Comparison of ENCODE assay signal across 8 cellular contexts in genomic region chr1:175152006-175152652, GRCh38. TPM values are rescaled to one million over a fixed set of nuclear protein-coding genes. Genes with fewer than 3 reads are reported as not detected.
DNase-seq lines count a peak whose midpoint lies in the region; ATAC-seq and TF ChIP-seq lines count a peak whose summit lies in the region.

No MANE protein-coding gene starts in this region.

- H3K9me3 ChIP-seq in OCI-LY1 (ENCODE audit: low read length) (no peaks in the 10 kb centered on the region), neuronal stem cell (replicated peaks in 1 of 2; ENCODE audit: control insufficient read depth in 2 of 2, insufficient read depth in 1 of 2, low read depth in 1 of 2, low read length in 2 of 2) (no peaks in the 10 kb centered on the region), testis (no peaks in the 10 kb centered on the region)

- no peak overlapping the region for H2BK120ac ChIP-seq in neuronal stem cell (ENCODE audit: low read depth, low read length)

- H2AK5ac ChIP-seq in neuronal stem cell (ENCODE audit: low read depth, low read length) = no peak overlapping the region

- H3K4me2 ChIP-seq in OCI-LY1 (ENCODE audit: low read length) (no peak overlapping the region), neuronal stem cell (ENCODE audit: insufficient read depth, low read length, poor library complexity, severe bottlenecking) (no peak overlapping the region)

- H3K36me3 ChIP-seq in OCI-LY1 (ENCODE audit: insufficient read depth, low read length) (no peaks in the 10 kb centered on the region), neuronal stem cell (replicated peaks in 1 of 2; ENCODE audit: control insufficient read depth in 2 of 2, insufficient read depth in 2 of 2, low read length in 2 of 2) (no peaks in the 10 kb centered on the region), testis (ENCODE audit: low read depth, missing control alignments) (no peaks in the 10 kb centered on the region)

- H3K23ac ChIP-seq in neuronal stem cell (ENCODE audit: low read depth, low read length, poor library complexity) = no peak overlapping the region

- H3K4me1 ChIP-seq in OCI-LY1 (ENCODE audit: insufficient read depth, low read length, severe bottlenecking) = no peaks in the 10 kb centered on the region
- no peaks in the 10 kb centered on the region for H3K4me1 ChIP-seq in neuronal stem cell (ENCODE audit: control insufficient read depth in 2 of 2, insufficient read depth in 1 of 2, low read depth in 1 of 2, low read length in 2 of 2)
- peaks cover 3% of the 10 kb centered on the region for H3K4me1 ChIP-seq in testis

- H3K9me2 ChIP-seq in OCI-LY1 (ENCODE audit: low read depth, low read length) = no peaks in the 10 kb centered on the region

- H3F3A ChIP-seq in OCI-LY1 (ENCODE audit: insufficient read depth, low read length) = no peaks in the 10 kb centered on the region

- H4K20me1 ChIP-seq in OCI-LY1 (ENCODE audit: insufficient read depth, low read length) = no peaks in the 10 kb centered on the region

- no peak overlapping the region for H2AFZ ChIP-seq in OCI-LY1 (ENCODE audit: low read length)
- peak overlapping the region; percentile 23 for H2AFZ ChIP-seq in neuronal stem cell (ENCODE audit: low read length)

- H3K9ac ChIP-seq in OCI-LY1 (ENCODE audit: low read length) (no peak overlapping the region), neuronal stem cell (ENCODE audit: low read depth, low read length, poor library complexity) (no peak overlapping the region)

- no peak overlapping the region for H2BK15ac ChIP-seq in neuronal stem cell (ENCODE audit: low read length)

- no peaks in the 10 kb centered on the region for H3K79me1 ChIP-seq in neuronal stem cell (ENCODE audit: low read depth, low read length)

- peak; percentile 82 for DNase-seq in ELF-1 (ENCODE audit: low read depth, low spot score)
- peak; percentile 73 for DNase-seq in activated T-cell treated with anti-CD3 and anti-CD28 coated beads, Interleukin-2, amount 50 U/mL, for 1 hour
- peak; percentile 50 for DNase-seq in fibroblast of pulmonary artery (ENCODE audit: low read depth)
- DNase-seq in neuronal stem cell (ENCODE audit: low spot score) = peak; percentile 67
- DNase-seq in testis = peak; percentile 76
- no peak for DNase-seq in NCI-H2029 treated with DMSO at 0.1 percent for 48 hours (lab: John Stamatoyannopoulos, UW)

- TF ChIP-seq CTCF in OCI-LY1 (IDR thresholded peaks at IDR 0.05; ENCODE audit: low read length) (peak; percentile 83), fibroblast of pulmonary artery (IDR thresholded peaks at IDR 0.05; ENCODE audit: low read length, missing control alignments) (peak; percentile 90), testis (IDR thresholded peaks at IDR 0.05) (peak; percentile 65 to 88 (median 85))

- ATAC-seq in HG03558 (IDR thresholded peaks at IDR 0.05; ENCODE audit: extremely low read depth, unreplicated experiment) = peak; percentile 45

- H3K27me3 ChIP-seq in OCI-LY1 (ENCODE audit: insufficient read depth, low read length) (no peaks in the 10 kb centered on the region), neuronal stem cell (ENCODE audit: control insufficient read depth in 3 of 3, insufficient read depth in 3 of 3, low read depth in 1 of 3, low read length in 3 of 3) (peaks cover 0 to 22% (median 0%) of the 10 kb centered on the region in 3 experiments), testis (no peaks in the 10 kb centered on the region)

- no CpG with 5 or more reads among the region's 15 CpGs for WGBS in neuronal stem cell (ENCODE audit: extremely low coverage in 2 of 2, insufficient read length in 2 of 2, insufficient replicate concordance in 1 of 2), 2 donors
- 4% methylated on average over 14 to 15 of the region's 15 CpGs for WGBS in testis, 2 donors

- no peaks in the 10 kb centered on the region for H3K79me2 ChIP-seq in OCI-LY1 (ENCODE audit: insufficient read depth, low read length)

- H2BK5ac ChIP-seq in neuronal stem cell (ENCODE audit: low read length) = no peak overlapping the region

- H4K91ac ChIP-seq in neuronal stem cell (ENCODE audit: low read depth, low read length, poor library complexity) = no peak overlapping the region

- H4K8ac ChIP-seq in neuronal stem cell (ENCODE audit: low read depth, low read length) = no peak overlapping the region

- no peak overlapping the region for H2BK12ac ChIP-seq in neuronal stem cell (ENCODE audit: low read length)

- TF ChIP-seq POLR2A in testis (IDR thresholded peaks at IDR 0.05) = no peak

- H3K4me3 ChIP-seq in OCI-LY1 (ENCODE audit: low read depth, low read length, poor library complexity, severe bottlenecking) (no peak overlapping the region), fibroblast of pulmonary artery (replicated peaks; ENCODE audit: low read depth, low read length) (no peak overlapping the region), neuronal stem cell (ENCODE audit: low read length in 2 of 2) (no peak overlapping the region), testis (no peak overlapping the region)

- intact Hi-C loops in testis (cut with DNase I; ENCODE audit: low total_unique reads) = loop anchor here (5.0 kb wide), 1 partner anchor 170 kb away; no protein-coding TSS in a partner anchor

- no peak overlapping the region for H3K4ac ChIP-seq in neuronal stem cell (ENCODE audit: low read length)

- no peak overlapping the region for H3K18ac ChIP-seq in neuronal stem cell (ENCODE audit: low read length)

- no peak overlapping the region for H3K27ac ChIP-seq in OCI-LY1 (ENCODE audit: low read depth, low read length, poor library complexity, severe bottlenecking)
- no peak overlapping the region for H3K27ac ChIP-seq in neuronal stem cell (replicated peaks; ENCODE audit: low read length)
- H3K27ac ChIP-seq in testis = no peak overlapping the region

- no peak overlapping the region for H3K14ac ChIP-seq in neuronal stem cell (ENCODE audit: low read length)

RNA-seq across cellular contexts. Expression of gene KIAA0040, which starts 40.4 kb away (rescaled TPM):
- not detected for polyA plus RNA-seq in neuronal stem cell (2013, experiment 1 of 2)
- 0.01 TPM for polyA plus RNA-seq in neuronal stem cell (2013, experiment 2 of 2)
- 1 to 10 TPM; 5.8 to 8.2 TPM for total RNA-seq in testis
- 10.3 TPM for polyA plus RNA-seq in testis (ENCODE audit: insufficient read depth, low read depth, low replicate concordance)
